In genomic region chr14:92409069-92409468, GRCh38 we compare ENCODE assay signal across 19 cellular contexts.
DNase-seq lines count a peak whose midpoint lies in the region; ATAC-seq, FAIRE-seq and TF ChIP-seq lines count a peak whose summit lies in the region.
"Had no signal": no experiment of that assay in that cellular context is flagged by ENCODE, and none has a peak within 500 bp of the region (broad histone marks: within the 10 kb centered on the region; RNA-seq: fewer than 3 reads in every experiment).

No MANE protein-coding gene starts in this region.

- CTCF ChIA-PET in activated CD4-positive, alpha-beta T cell treated with anti-CD3 and anti-CD28 coated beads, Interleukin-2, amount 10 ng/mL, durations not matched to agents 7 days and 5 days (lab: Charles Lee): interaction anchor here (0.6 kb wide), 1 partner anchor 147 kb away, joined by 3 read pairs; no protein-coding TSS in a partner anchor

- no peaks in the 10 kb centered on the region for H3K36me3 ChIP-seq in muscle layer of colon (ENCODE audit: insufficient read depth, low read length)
- H3K36me3 ChIP-seq: esophagus squamous epithelium had no signal

- no peaks in the 10 kb centered on the region for H3K36me3 Mint-ChIP-seq in activated naive CD8-positive, alpha-beta T cell treated with anti-CD3 and anti-CD28 coated beads, Interleukin-2, amount 50 U/mL, for 24 hours (ENCODE audit: low read depth)
- H3K36me3 Mint-ChIP-seq in activated CD4-positive, alpha-beta T cell treated with anti-CD3 and anti-CD28 coated beads, Interleukin-2, amount 10 ng/mL, durations not matched to agents 7 days and 5 days (ENCODE audit: low read depth): no peaks in the 10 kb centered on the region

- peak; percentile 92 for ATAC-seq in Right ventricle myocardium inferior
- ATAC-seq in activated naive CD8-positive, alpha-beta T cell treated with anti-CD3 and anti-CD28 coated beads, Interleukin-2, amount 50 U/mL, for 24 hours: no peak
- ATAC-seq: activated CD8-positive, alpha-beta memory T cell treated with anti-CD3 and anti-CD28 coated beads, Interleukin-2, amount 10 ng/mL, durations not matched to agents 7 days and 5 days; natural killer cell treated with Interleukin-12 subunit alpha and Interleukin-12 subunit beta and Interleukin-15 and Interleukin-18, amount 100 ng/mL, for 72 hours had no signal

- H3K9ac ChIP-seq in muscle layer of colon (ENCODE audit: low read length): no peak overlapping the region
- H3K9ac ChIP-seq: SK-N-SH had no signal

- no peaks in the 10 kb centered on the region for H3K27me3 ChIP-seq in muscle layer of colon (ENCODE audit: control insufficient read depth in 1 of 2, insufficient read depth in 2 of 2, low read length in 2 of 2)
- H3K27me3 ChIP-seq: testis had no signal

- H3K4me3 ChIP-seq in fibroblast of villous mesenchyme (ENCODE audit: low read depth, low read length) (no peak overlapping the region), muscle layer of colon (ENCODE audit: low read depth in 1 of 2, low read length in 2 of 2) (no peak overlapping the region)
- H3K4me3 ChIP-seq: esophagus squamous epithelium, testis had no signal

- no peak overlapping the region for H3K4me3 Mint-ChIP-seq in activated naive CD8-positive, alpha-beta T cell treated with anti-CD3 and anti-CD28 coated beads, Interleukin-2, amount 50 U/mL, for 24 hours
- no peak overlapping the region for H3K4me3 Mint-ChIP-seq in activated CD4-positive, alpha-beta T cell treated with anti-CD3 and anti-CD28 coated beads, Interleukin-2, amount 10 ng/mL, durations not matched to agents 7 days and 5 days
- H3K4me3 Mint-ChIP-seq: activated CD8-positive, alpha-beta memory T cell treated with anti-CD3 and anti-CD28 coated beads, Interleukin-2, amount 10 ng/mL, durations not matched to agents 7 days and 5 days; CD4-positive, alpha-beta T cell; natural killer cell treated with Interleukin-12 subunit alpha and Interleukin-12 subunit beta and Interleukin-15 and Interleukin-18, amount 100 ng/mL, for 72 hours had no signal

- peak overlapping the region; percentile 32 for H3K27ac ChIP-seq in muscle layer of colon (ENCODE audit: low read depth, low read length)
- H3K27ac ChIP-seq: testis had no signal

- no peaks in the 10 kb centered on the region for H3K9me3 ChIP-seq in muscle layer of colon (ENCODE audit: low read length)
- H3K9me3 ChIP-seq: esophagus squamous epithelium, SK-N-SH, testis had no signal

- TF ChIP-seq POLR2A in H54 (IDR thresholded peaks at IDR 0.05; ENCODE audit: low read depth, low read length): no peak

- peaks cover 3% of the 10 kb centered on the region for H3K9me3 Mint-ChIP-seq in activated naive CD8-positive, alpha-beta T cell treated with anti-CD3 and anti-CD28 coated beads, Interleukin-2, amount 50 U/mL, for 24 hours
- peaks cover 6% of the 10 kb centered on the region for H3K9me3 Mint-ChIP-seq in activated CD4-positive, alpha-beta T cell treated with anti-CD3 and anti-CD28 coated beads, Interleukin-2, amount 10 ng/mL, durations not matched to agents 7 days and 5 days
- H3K9me3 Mint-ChIP-seq: CD4-positive, alpha-beta T cell had no signal

- peaks cover 8% of the 10 kb centered on the region for H3K27me3 Mint-ChIP-seq in activated naive CD8-positive, alpha-beta T cell treated with anti-CD3 and anti-CD28 coated beads, Interleukin-2, amount 50 U/mL, for 24 hours
- peaks cover 4% of the 10 kb centered on the region for H3K27me3 Mint-ChIP-seq in activated CD4-positive, alpha-beta T cell treated with anti-CD3 and anti-CD28 coated beads, Interleukin-2, amount 10 ng/mL, durations not matched to agents 7 days and 5 days

- peaks cover 19% of the 10 kb centered on the region for H3K4me1 ChIP-seq in muscle layer of colon (ENCODE audit: insufficient read depth, low read length)
- H3K4me1 ChIP-seq: testis had no signal

- intact Hi-C loops in Right ventricle myocardium inferior (cut with DNase I) (no loop called here), cardiac septum (cut with DNase I) (no loop called here)

- TF ChIP-seq CTCF in fibroblast of villous mesenchyme (IDR thresholded peaks at IDR 0.05; ENCODE audit: insufficient read depth, low read depth, low read length): no peak

- DNase-seq in Right ventricle myocardium inferior (ENCODE audit: missing footprints) (no peak), cardiac septum (ENCODE audit: low spot score) (no peak), fibroblast of villous mesenchyme (ENCODE audit: low read depth) (peak; percentile 36), NCI-H187 treated with DMSO at 0.1 percent for 48 hours (lab: John Stamatoyannopoulos, UW) (no peak), H54 (ENCODE audit: insufficient read length, low spot score) (no peak)
- no peak for DNase-seq in activated naive CD8-positive, alpha-beta T cell treated with anti-CD3 and anti-CD28 coated beads, Interleukin-2, amount 50 U/mL, for 24 hours
- no peak for DNase-seq in activated CD4-positive, alpha-beta T cell treated with anti-CD3 and anti-CD28 coated beads, Interleukin-2, amount 10 ng/mL, durations not matched to agents 7 days and 5 days
- DNase-seq: activated CD8-positive, alpha-beta memory T cell treated with anti-CD3 and anti-CD28 coated beads, Interleukin-2, amount 10 ng/mL, durations not matched to agents 7 days and 5 days; activated effector memory CD4-positive, alpha-beta T cell treated with anti-CD3 and anti-CD28 coated beads, Interleukin-2, amount 50 U/mL, for 16 hours; CD4-positive, alpha-beta T cell; esophagus squamous epithelium; GOT3; NCI-H526; SK-N-SH; stimulated activated CD8-positive, alpha-beta memory T cell treated with anti-CD3 and anti-CD28 coated beads, Interleukin-4, amount 100 ng/mL, for 48 hours; testis had no signal

- no peak overlapping the region for H3K27ac Mint-ChIP-seq in activated naive CD8-positive, alpha-beta T cell treated with anti-CD3 and anti-CD28 coated beads, Interleukin-2, amount 50 U/mL, for 24 hours
- no peak overlapping the region for H3K27ac Mint-ChIP-seq in activated CD4-positive, alpha-beta T cell treated with anti-CD3 and anti-CD28 coated beads, Interleukin-2, amount 10 ng/mL, durations not matched to agents 7 days and 5 days
- H3K27ac Mint-ChIP-seq: activated CD8-positive, alpha-beta memory T cell treated with anti-CD3 and anti-CD28 coated beads, Interleukin-2, amount 10 ng/mL, durations not matched to agents 7 days and 5 days; CD4-positive, alpha-beta T cell had no signal

- FAIRE-seq in H54 (lab: Jason Lieb, UNC): no peak
- FAIRE-seq: astrocyte had no signal

- H3K4me1 Mint-ChIP-seq in activated naive CD8-positive, alpha-beta T cell treated with anti-CD3 and anti-CD28 coated beads, Interleukin-2, amount 50 U/mL, for 24 hours: peaks cover 3% of the 10 kb centered on the region
- H3K4me1 Mint-ChIP-seq in activated CD4-positive, alpha-beta T cell treated with anti-CD3 and anti-CD28 coated beads, Interleukin-2, amount 10 ng/mL, durations not matched to agents 7 days and 5 days: no peaks in the 10 kb centered on the region
- H3K4me1 Mint-ChIP-seq: activated CD8-positive, alpha-beta memory T cell treated with anti-CD3 and anti-CD28 coated beads, Interleukin-2, amount 10 ng/mL, durations not matched to agents 7 days and 5 days had no signal

- POLR2A ChIA-PET in activated CD4-positive, alpha-beta T cell treated with anti-CD3 and anti-CD28 coated beads, Interleukin-2, amount 10 ng/mL, durations not matched to agents 7 days and 5 days (lab: Charles Lee): no interaction called here
